In genomic region chr1:6259491-6260362, GRCh38 we compare ENCODE assay signal across 9 cellular contexts. TPM values are rescaled to one million over a fixed set of nuclear protein-coding genes. Genes with fewer than 3 reads are reported as not detected.
DNase-seq lines count a peak whose midpoint lies in the region; ATAC-seq, FAIRE-seq and TF ChIP-seq lines count a peak whose summit lies in the region.
"Had no signal": no experiment of that assay in that cellular context is flagged by ENCODE, and none has a peak within 500 bp of the region (broad histone marks: within the 10 kb centered on the region; RNA-seq: fewer than 3 reads in every experiment).

No MANE protein-coding gene starts in this region.

- peak; percentile 55 for FAIRE-seq in endothelial cell of umbilical vein (lab: Jason Lieb, UNC)

- no peaks in the 10 kb centered on the region for H3K9me1 ChIP-seq in endothelial cell of umbilical vein (replicated peaks; ENCODE audit: control insufficient read depth, extremely low read depth, insufficient read depth, low read length)

- no peaks in the 10 kb centered on the region for H3K27me3 ChIP-seq in endothelial cell of umbilical vein (ENCODE audit: control insufficient read depth in 2 of 2, insufficient read depth in 2 of 2, low read length in 2 of 2)
- peaks cover 0 to 4% of the 10 kb centered on the region in 2 donors for H3K27me3 ChIP-seq in mucosa of rectum (ENCODE audit: control insufficient read depth in 2 of 2, insufficient read depth in 2 of 2, low read length in 2 of 2)

- H3K9ac ChIP-seq in endothelial cell of umbilical vein (replicated peaks; ENCODE audit: extremely low read depth, insufficient read depth, low read length), result no peak overlapping the region
- H3K9ac ChIP-seq in mucosa of rectum (ENCODE audit: low read depth in 1 of 2, low read length in 2 of 2), result peak overlapping the region in 1 of 2 donors; percentile 48

- BruUV-seq in endothelial cell of umbilical vein (replicated peaks; lab: Mats Ljungman, UMichigan), result no TSS peak

- H3K4me2 ChIP-seq in endothelial cell of umbilical vein (ENCODE audit: insufficient read depth, low read length), result no peak overlapping the region

- peak overlapping the region; percentile 16 for H2AFZ ChIP-seq in endothelial cell of umbilical vein (ENCODE audit: low read depth, low read length)

- ATAC-seq in HG02759 (IDR thresholded peaks at IDR 0.05; ENCODE audit: unreplicated experiment) (peak; percentile 60), GM21723 (IDR thresholded peaks at IDR 0.05; ENCODE audit: unreplicated experiment) (no peak)

- H4K20me1 ChIP-seq in endothelial cell of umbilical vein (replicated peaks; ENCODE audit: control insufficient read depth, extremely low read depth, insufficient read depth, low read length), result no peaks in the 10 kb centered on the region

- DNase-seq in DMS53 (lab: John Stamatoyannopoulos, UW), result peak; percentile 73
- peak; percentile 83 for DNase-seq in NOMO-1 treated with DMSO at 0.1 percent for 48 hours (lab: John Stamatoyannopoulos, UW; ENCODE audit: unreplicated experiment)
- DNase-seq in activated CD8-positive, alpha-beta memory T cell treated with anti-CD3 and anti-CD28 coated beads, Interleukin-2, amount 50 U/mL, for 1 hour (ENCODE audit: extremely low read depth), result peak; percentile 40
- DNase-seq in endothelial cell of umbilical vein (ENCODE audit: low read depth, low spot score), result peak; percentile 64
- peak; percentile 49 to 58 for DNase-seq in stimulated activated CD8-positive, alpha-beta memory T cell treated with anti-CD3 and anti-CD28 coated beads, Interleukin-7, amount 100 ng/mL, for 1 hour (ENCODE audit: low read depth in 2 of 2)

- CTCF ChIA-PET in endothelial cell of umbilical vein (lab: Charles Lee), result interaction anchor here (1.3 to 3.6 kb wide), 5 partner anchors 10 to 84 kb away, joined by 3 to 21 read pairs (median 3); no protein-coding TSS in a partner anchor

- no peak overlapping the region for H3K27ac ChIP-seq in endothelial cell of umbilical vein (ENCODE audit: insufficient read depth, low read depth, low read length)
- H3K27ac ChIP-seq in mucosa of rectum (ENCODE audit: low read depth in 2 of 2, low read length in 2 of 2), result peak overlapping the region in 1 of 2 donors; percentile 42

- TF ChIP-seq CTCF in endothelial cell of umbilical vein (IDR thresholded peaks at IDR 0.05; ENCODE audit: extremely low read depth in 1 of 2, insufficient read depth in 1 of 2, low read depth in 1 of 2, low read length in 2 of 2), result no peak

- intact Hi-C loops in endothelial cell of umbilical vein (cut with micrococcal nuclease), result loop anchor here (1.0 to 5.0 kb wide), 3 partner anchors 13 to 163 kb away; partner anchors contain the start of gene ESPN

- no peaks in the 10 kb centered on the region for H3K79me2 ChIP-seq in endothelial cell of umbilical vein (ENCODE audit: control insufficient read depth, insufficient read depth, low read length)

- H3K4me3 ChIP-seq in endothelial cell of umbilical vein (replicated peaks in 1 of 3; ENCODE audit: insufficient read depth in 1 of 3, low read depth in 1 of 3, low read length in 3 of 3), result peak overlapping the region in 1 of 3 experiments; percentile 55
- peak overlapping the region; percentile 37 to 57 for H3K4me3 ChIP-seq in mucosa of rectum (ENCODE audit: low read length in 2 of 2)

- H3K9me3 ChIP-seq in endothelial cell of umbilical vein (replicated peaks; ENCODE audit: control insufficient read depth, insufficient read depth, low read length) (no peaks in the 10 kb centered on the region), mucosa of rectum (ENCODE audit: control insufficient read depth in 2 of 2, low read length in 2 of 2) (no peaks in the 10 kb centered on the region)

- no peak for TF ChIP-seq POLR2A in endothelial cell of umbilical vein (IDR thresholded peaks at IDR 0.05; ENCODE audit: low read depth, low read length)

- POLR2A ChIA-PET in endothelial cell of umbilical vein (lab: Charles Lee), result interaction anchor here (0.5 kb wide), 1 partner anchor 76 kb away, joined by 6 read pairs; no protein-coding TSS in a partner anchor

- H3K36me3 ChIP-seq in endothelial cell of umbilical vein (ENCODE audit: control insufficient read depth in 2 of 2, extremely low read depth in 1 of 2, insufficient read depth in 2 of 2, low read length in 2 of 2) (no peaks in the 10 kb centered on the region), mucosa of rectum (ENCODE audit: control insufficient read depth in 2 of 2, insufficient read depth in 2 of 2, low read length in 2 of 2) (peaks cover 0 to 8% of the 10 kb centered on the region in 2 donors)

- H3K4me1 ChIP-seq in endothelial cell of umbilical vein (ENCODE audit: control insufficient read depth, extremely low read depth, insufficient read depth, low read length) (no peaks in the 10 kb centered on the region), mucosa of rectum (ENCODE audit: control insufficient read depth in 2 of 2, insufficient read depth in 2 of 2, low read length in 2 of 2) (peaks cover 3 to 16% of the 10 kb centered on the region in 2 donors)

- dilution Hi-C loops in endothelial cell of umbilical vein (cut with MboI; ENCODE audit: extremely low pct_ligation_motif_present, low sequenced_read_pairs), result no loop called here

TF ChIP-seq in endothelial cell of umbilical vein, 7 proteins besides CTCF, POLR2A, EP300 and RAD21:
- TF ChIP-seq MAX (IDR thresholded peaks at IDR 0.05; ENCODE audit: insufficient read depth, insufficient read length) (no peak), FOS (IDR thresholded peaks at IDR 0.05; ENCODE audit: borderline replicate concordance, insufficient read depth, low read length) (no peak), POLR2AphosphoS5 (IDR thresholded peaks at IDR 0.05; ENCODE audit: insufficient read depth, low read depth, low read length) (no peak), EZH2 (IDR thresholded peaks at IDR 0.05; ENCODE audit: borderline replicate concordance, low read depth, low read length, severe bottlenecking) (no peak), MYC (IDR thresholded peaks at IDR 0.05; ENCODE audit: low read depth, low read length) (no peak)

RNA-seq across cellular contexts. Expression of gene GPR153, which starts 1.2 kb away (rescaled TPM):
- total RNA-seq in endothelial cell of umbilical vein, result 2.8 and 3.1 TPM in 2 replicates
- polyA plus RNA-seq in endothelial cell of umbilical vein, result 3.9 and 4.0 TPM in 2 replicates
- polyA plus RNA-seq in endothelial cell of umbilical vein (2011; cell fraction: cytosol; rRNA removed), result 2.0 and 2.5 TPM in 2 replicates
- polyA plus RNA-seq in endothelial cell of umbilical vein (2011; cell fraction: nucleus; rRNA removed), result 4.2 and 4.4 TPM in 2 replicates
- 3.1 and 4.7 TPM in 2 replicates for polyA plus RNA-seq in endothelial cell of umbilical vein (2012)
- 2.7 and 4.2 TPM in 2 replicates for polyA minus RNA-seq in endothelial cell of umbilical vein
- 4.0 TPM for polyA minus RNA-seq in endothelial cell of umbilical vein (2011; cell fraction: cytosol; rRNA and poly(A)+ RNA removed)
- polyA minus RNA-seq in endothelial cell of umbilical vein (2011; cell fraction: nucleus; rRNA and poly(A)+ RNA removed), result 1.2 and 3.0 TPM in 2 replicates

RNA-seq across cellular contexts. Expression of gene HES3, which starts 15.7 kb away (rescaled TPM):
- total RNA-seq in endothelial cell of umbilical vein, result not detected in 2 replicates
- polyA plus RNA-seq in endothelial cell of umbilical vein, result not detected in 2 replicates
- polyA plus RNA-seq in endothelial cell of umbilical vein (2011; cell fraction: cytosol; rRNA removed), result not detected in 2 replicates
- not detected in 2 replicates for polyA plus RNA-seq in endothelial cell of umbilical vein (2011; cell fraction: nucleus; rRNA removed)
- polyA plus RNA-seq in endothelial cell of umbilical vein (2012), result not detected in 2 replicates
- not detected in 2 replicates for polyA minus RNA-seq in endothelial cell of umbilical vein
- not detected for polyA minus RNA-seq in endothelial cell of umbilical vein (2011; cell fraction: cytosol; rRNA and poly(A)+ RNA removed)
- not detected in 2 replicates for polyA minus RNA-seq in endothelial cell of umbilical vein (2011; cell fraction: nucleus; rRNA and poly(A)+ RNA removed)
- total RNA-seq: activated CD8-positive, alpha-beta memory T cell treated with anti-CD3 and anti-CD28 coated beads for 36 hours had no signal

RNA-seq across cellular contexts. Expression of gene ICMT, which starts 24.0 kb away (rescaled TPM):
- 66.4 and 66.5 TPM in 2 replicates for total RNA-seq in endothelial cell of umbilical vein
- 35.5 and 39.2 TPM in 2 replicates for polyA plus RNA-seq in endothelial cell of umbilical vein
- polyA plus RNA-seq in endothelial cell of umbilical vein (2011; cell fraction: cytosol; rRNA removed), result 35.0 and 38.0 TPM in 2 replicates
- 15.3 and 20.9 TPM in 2 replicates for polyA plus RNA-seq in endothelial cell of umbilical vein (2011; cell fraction: nucleus; rRNA removed)
- polyA plus RNA-seq in endothelial cell of umbilical vein (2012), result 36.2 and 57.3 TPM in 2 replicates
- polyA minus RNA-seq in endothelial cell of umbilical vein, result 62.1 and 66.7 TPM in 2 replicates
- 68.8 TPM for polyA minus RNA-seq in endothelial cell of umbilical vein (2011; cell fraction: cytosol; rRNA and poly(A)+ RNA removed)
- 10.9 and 12.2 TPM in 2 replicates for polyA minus RNA-seq in endothelial cell of umbilical vein (2011; cell fraction: nucleus; rRNA and poly(A)+ RNA removed)

RNA-seq across cellular contexts. Expression of gene RNF207, which starts 53.8 kb away (rescaled TPM):
- total RNA-seq in endothelial cell of umbilical vein, result 2.4 and 8.2 TPM in 2 replicates
- polyA plus RNA-seq in endothelial cell of umbilical vein, result 3.2 and 9.6 TPM in 2 replicates
- polyA plus RNA-seq in endothelial cell of umbilical vein (2011; cell fraction: cytosol; rRNA removed), result 1.0 and 1.4 TPM in 2 replicates
- polyA plus RNA-seq in endothelial cell of umbilical vein (2011; cell fraction: nucleus; rRNA removed), result 26.1 and 37.3 TPM in 2 replicates
- 4.9 and 6.1 TPM in 2 replicates for polyA plus RNA-seq in endothelial cell of umbilical vein (2012)
- 3.3 and 3.7 TPM in 2 replicates for polyA minus RNA-seq in endothelial cell of umbilical vein
- 7.6 TPM for polyA minus RNA-seq in endothelial cell of umbilical vein (2011; cell fraction: cytosol; rRNA and poly(A)+ RNA removed)
- 4.1 and 7.0 TPM in 2 replicates for polyA minus RNA-seq in endothelial cell of umbilical vein (2011; cell fraction: nucleus; rRNA and poly(A)+ RNA removed)
